9 cellular contexts compared by ENCODE assay signal in the genomic region with DNA sequence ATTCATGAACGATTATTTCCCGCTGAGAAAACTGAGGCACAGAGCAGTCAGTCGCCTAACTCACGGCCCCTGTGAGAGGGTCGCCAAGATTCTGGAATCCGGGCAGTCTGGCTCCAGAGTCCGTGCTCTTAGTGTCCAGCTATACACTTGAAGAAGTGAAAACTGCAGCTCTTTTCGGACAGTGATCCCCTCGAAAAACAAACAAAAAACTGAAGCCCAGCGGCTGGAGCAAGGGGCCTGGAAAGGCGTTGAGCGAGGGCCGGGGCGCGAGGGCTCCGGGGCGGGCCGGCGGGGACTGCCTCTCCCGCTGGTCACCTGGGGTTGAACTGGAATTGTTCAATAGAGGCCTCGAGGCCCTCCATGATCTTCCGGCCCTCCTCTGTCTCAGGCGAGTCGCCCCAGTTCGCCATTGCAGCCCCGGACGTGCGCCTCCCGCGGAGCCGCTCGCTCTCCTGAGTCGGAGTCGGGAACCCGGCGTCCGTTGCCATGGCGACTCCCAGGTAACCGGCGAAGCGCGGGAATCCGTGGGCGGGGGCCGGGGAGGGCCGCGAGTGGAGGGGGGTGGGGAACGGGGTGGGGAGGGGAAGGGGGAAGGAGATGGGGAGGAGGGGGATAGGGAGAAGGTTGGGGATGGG.
DNase-seq lines count a peak whose midpoint lies in the region; ATAC-seq and TF ChIP-seq lines count a peak whose summit lies in the region.
"Had no signal": no experiment of that assay in that cellular context is flagged by ENCODE, and none has a peak within 500 bp of the region (broad histone marks: within the 10 kb centered on the region; RNA-seq: fewer than 3 reads in every experiment).

No MANE protein-coding gene starts in this region.

- no peaks in the 10 kb centered on the region for H3K9me3 ChIP-seq in muscle layer of duodenum (ENCODE audit: control insufficient read depth in 1 of 2, low read length in 2 of 2)

- no peak overlapping the region for H3K27ac ChIP-seq in muscle layer of duodenum (ENCODE audit: low read length)
- H3K27ac ChIP-seq: C4-2B had no signal

- H3K4me1 ChIP-seq in muscle layer of duodenum (ENCODE audit: control insufficient read depth in 1 of 2, insufficient read depth in 2 of 2, low read length in 2 of 2) = peaks cover 0 to 3% of the 10 kb centered on the region in 2 donors

- H3K4me3 ChIP-seq in epithelial cell of esophagus (ENCODE audit: low read length) (peak overlapping the region; percentile 55), muscle layer of duodenum (ENCODE audit: low read depth in 1 of 2, low read length in 2 of 2) (peak overlapping the region; percentile 31 to 60)

- H3K36me3 ChIP-seq in muscle layer of duodenum (ENCODE audit: control insufficient read depth in 1 of 2, insufficient read depth in 2 of 2, low read length in 2 of 2) = no peaks in the 10 kb centered on the region

- no peak for ATAC-seq in HG02981 (IDR thresholded peaks at IDR 0.05; ENCODE audit: unreplicated experiment)

- peaks cover 5% of the 10 kb centered on the region for H3K27me3 ChIP-seq in muscle layer of duodenum (ENCODE audit: low read depth, low read length)

- peak; percentile 38 to 46 for DNase-seq in NCI-H2081 (lab: John Stamatoyannopoulos, UW)
- no peak for DNase-seq in NCI-H2081 treated with DMSO at 0.1 percent for 48 hours (lab: John Stamatoyannopoulos, UW)
- peak; percentile 77 to 83 for DNase-seq in activated CD4-positive, alpha-beta T cell treated with anti-CD3 and anti-CD28 coated beads, Interleukin-2, amount 50 U/mL, for 48 hours
- DNase-seq in epithelial cell of esophagus (ENCODE audit: low read depth) = peak; percentile 65
- DNase-seq in stimulated activated naive CD4-positive, alpha-beta T cell treated with Interleukin-2 at 50 U/mL for 16 hours (lab: John Stamatoyannopoulos, UW) = peak; percentile 37
- DNase-seq in SKM-1 (lab: John Stamatoyannopoulos, UW; ENCODE audit: unreplicated experiment) = no peak

- no peak for TF ChIP-seq CTCF in epithelial cell of esophagus (IDR thresholded peaks at IDR 0.05; ENCODE audit: insufficient read depth, low read depth, low read length, missing control alignments)

Comparison
In these comparisons a context has a peak if more than half of its experiments do, and no peak if none do; other contexts are left out.
1. DNase-seq: peak in NCI-H2081 (2 of 2), activated CD4-positive, alpha-beta T cell treated with anti-CD3 and anti-CD28 coated beads, Interleukin-2, amount 50 U/mL, for 48 hours (2 of 2), epithelial cell of esophagus (single experiment) and stimulated activated naive CD4-positive, alpha-beta T cell treated with Interleukin-2 at 50 U/mL for 16 hours (single experiment); none in NCI-H2081 treated with DMSO at 0.1 percent for 48 hours (single experiment) and SKM-1 (single experiment).